ENCODE assay signal across 8 cellular contexts in the genomic region with DNA sequence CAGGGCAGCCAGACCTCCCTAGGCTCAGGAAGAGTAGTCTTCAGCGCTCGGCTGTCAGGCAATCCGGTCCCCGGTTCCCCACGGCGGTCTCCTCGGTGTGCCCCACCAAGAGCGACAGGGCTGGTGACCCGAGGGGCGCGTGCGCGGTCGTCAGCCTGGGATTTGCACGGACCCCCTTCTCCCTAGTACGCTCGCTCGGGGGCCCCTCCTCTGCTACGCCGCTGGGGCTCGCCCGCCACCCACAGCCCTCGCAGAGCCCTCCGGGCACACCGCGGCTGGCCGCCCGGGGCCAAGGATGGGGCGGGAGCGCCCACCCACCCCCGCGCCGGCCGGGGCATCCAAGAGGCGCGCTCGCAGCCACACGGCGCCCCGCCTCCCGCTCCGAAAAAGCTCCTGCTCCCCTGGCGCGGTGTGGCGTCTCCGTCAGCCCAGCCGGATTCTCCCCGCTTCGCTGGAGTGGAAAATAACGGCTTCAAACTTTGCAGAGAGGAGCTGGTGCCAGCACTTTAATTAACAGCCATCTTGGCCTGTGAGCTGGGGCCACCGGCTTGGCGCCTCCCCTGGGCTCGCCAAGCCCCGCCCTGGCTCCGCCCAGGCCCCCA. TPM values are rescaled to one million over a fixed set of nuclear protein-coding genes. Genes with fewer than 3 reads are reported as not detected.
DNase-seq lines count a peak whose midpoint lies in the region; ATAC-seq and TF ChIP-seq lines count a peak whose summit lies in the region.

No MANE protein-coding gene starts in this region.

- H3K36me3 Mint-ChIP-seq in activated T-cell treated with anti-CD3 and anti-CD28 coated beads, Interleukin-2, amount 50 U/mL, for 72 hours (ENCODE audit: insufficient read depth in 2 of 2) = no peaks in the 10 kb centered on the region

- POLR2A ChIA-PET in AG04450 (lab: Yijun Ruan, JAX) = interaction anchor here (1.1 kb wide), 1 partner anchor 178 kb away, joined by 3 read pairs; a partner anchor contains a TSS

- H3K4me1 ChIP-seq in gastrocnemius medialis = peaks cover 0 to 12% of the 10 kb centered on the region in 2 donors

- no peak for ATAC-seq in activated T-cell treated with anti-CD3 and anti-CD28 coated beads, Interleukin-2, amount 50 U/mL, for 72 hours (replicated peaks in 1 of 2)
- ATAC-seq in left cardiac atrium = peak; percentile 21 to 33
- ATAC-seq in gastrocnemius medialis = no peak
- ATAC-seq in HG03378 (IDR thresholded peaks at IDR 0.05; ENCODE audit: unreplicated experiment) = no peak
- ATAC-seq in GM21390 (IDR thresholded peaks at IDR 0.05; ENCODE audit: unreplicated experiment) = no peak

- H3K36me3 ChIP-seq in H7 (replicated peaks; ENCODE audit: control insufficient read depth, insufficient read depth, low read length) (no peaks in the 10 kb centered on the region), gastrocnemius medialis (no peaks in the 10 kb centered on the region)

- no peak overlapping the region for H3K27ac ChIP-seq in AG04450 (ENCODE audit: low read depth, low read length)
- H3K27ac ChIP-seq in gastrocnemius medialis = no peak overlapping the region

- peaks cover 65% of the 10 kb centered on the region for H3K27me3 Mint-ChIP-seq in activated T-cell treated with anti-CD3 and anti-CD28 coated beads, Interleukin-2, amount 50 U/mL, for 72 hours (ENCODE audit: low read depth)

- peak overlapping the region; percentile 83 to 85 for H3K4me3 Mint-ChIP-seq in activated T-cell treated with anti-CD3 and anti-CD28 coated beads, Interleukin-2, amount 50 U/mL, for 72 hours

- H3K9me3 ChIP-seq in AG04450 (ENCODE audit: control insufficient read depth, insufficient read depth, low read length) (no peaks in the 10 kb centered on the region; the same call in 1 of the 2 replicates), gastrocnemius medialis (no peaks in the 10 kb centered on the region)

- peaks cover 35% of the 10 kb centered on the region for H3K4me1 Mint-ChIP-seq in activated T-cell treated with anti-CD3 and anti-CD28 coated beads, Interleukin-2, amount 50 U/mL, for 72 hours (ENCODE audit: low read depth)

- H3K4me3 ChIP-seq in AG04450 (ENCODE audit: low read depth, low read length) (peak overlapping the region; percentile 54), H7 (ENCODE audit: insufficient read depth, low read depth, low read length) (peak overlapping the region; percentile 76), gastrocnemius medialis (peak overlapping the region; percentile 4 to 46 (median 12))

- H3K27me3 ChIP-seq in AG04450 (ENCODE audit: control insufficient read depth, insufficient read depth, low read length) (peaks cover 35% of the 10 kb centered on the region), H7 (ENCODE audit: control insufficient read depth, insufficient read depth, low read length) (peaks cover 53% of the 10 kb centered on the region), gastrocnemius medialis (peaks cover 31 to 38% (median 36%) of the 10 kb centered on the region in 3 donors)

- no peak overlapping the region for H3K27ac Mint-ChIP-seq in activated T-cell treated with anti-CD3 and anti-CD28 coated beads, Interleukin-2, amount 50 U/mL, for 72 hours

- in situ Hi-C loops in gastrocnemius medialis (cut with MboI; ENCODE audit: low sequenced_read_pairs in 4 of 4) = no loop called here

- TF ChIP-seq CTCF in AG04450 (IDR thresholded peaks at IDR 0.05; ENCODE audit: low read depth, low read length) (no peak), gastrocnemius medialis (IDR thresholded peaks at IDR 0.05 in 4 of 5, conservative IDR thresholded peaks at IDR 0.05 in 1 of 5) (no peak)

- no peak for TF ChIP-seq POLR2A in gastrocnemius medialis (IDR thresholded peaks at IDR 0.05)

- H3K9me3 Mint-ChIP-seq in activated T-cell treated with anti-CD3 and anti-CD28 coated beads, Interleukin-2, amount 50 U/mL, for 72 hours = no peaks in the 10 kb centered on the region

- intact Hi-C loops in left cardiac atrium (cut with DNase I) = no loop called here
- intact Hi-C loops in gastrocnemius medialis (cut with DNase I; ENCODE audit: low total_unique reads) = no loop called here

- CTCF ChIA-PET in AG04450 (lab: Charles Lee) = interaction anchor here (0.7 to 1.9 kb wide), 5 partner anchors 9 to 52 kb away, joined by 3 to 5 read pairs (median 3); no protein-coding TSS in a partner anchor

- DNase-seq in AG04450 (ENCODE audit: low read depth, low spot score) = no peak
- peak; percentile 84 for DNase-seq in H7
- peak; percentile 36 to 41 for DNase-seq in activated T-cell treated with anti-CD3 and anti-CD28 coated beads, Interleukin-2, amount 50 U/mL, for 72 hours
- DNase-seq in left cardiac atrium = peak; percentile 49
- DNase-seq in gastrocnemius medialis = no peak
- no peak for DNase-seq in putamen (ENCODE audit: low spot score)

RNA-seq across cellular contexts. Expression of a gene that starts 2.1 kb away (rescaled TPM):
- polyA plus RNA-seq in AG04450 (2011; rRNA removed) = 1.9 and 2.2 TPM in 2 replicates
- polyA minus RNA-seq in AG04450 (2011; rRNA and poly(A)+ RNA removed) = 1.1 and 1.8 TPM in 2 replicates
- total RNA-seq in H7 (2014; rRNA removed; shearing (Covaris generic)) = 12.7 and 17.3 TPM in 2 replicates
- total RNA-seq in activated T-cell treated with anti-CD3 and anti-CD28 coated beads, Interleukin-2, amount 50 U/mL, for 72 hours = 1 to 10 TPM in 1 of 2 donors, under 1 TPM in 1; 0.94 to 2.0 TPM
- total RNA-seq in left cardiac atrium = 1 to 10 TPM in 1 of 2 donors, under 1 TPM in 1; 0.94 to 2.9 TPM
- total RNA-seq in gastrocnemius medialis = not detected

RNA-seq across cellular contexts. Expression of a gene that starts 22.7 kb away (rescaled TPM):
- 2.4 and 2.6 TPM in 2 replicates for polyA plus RNA-seq in AG04450 (2011; rRNA removed)
- 9.5 and 13.3 TPM in 2 replicates for polyA minus RNA-seq in AG04450 (2011; rRNA and poly(A)+ RNA removed)
- total RNA-seq in H7 (2014; rRNA removed; shearing (Covaris generic)) = 17.9 and 20.4 TPM in 2 replicates
- total RNA-seq in activated T-cell treated with anti-CD3 and anti-CD28 coated beads, Interleukin-2, amount 50 U/mL, for 72 hours = 10 to 100 TPM; 33.0 to 48.1 TPM
- total RNA-seq in left cardiac atrium = under 1 TPM; 0.16 to 0.85 TPM
- total RNA-seq in gastrocnemius medialis = 1 to 10 TPM in 1 of 4 donors, under 1 TPM in 1, not detected in 2; 0.09 to 1.7 TPM

RNA-seq across cellular contexts. Expression of a gene that starts 54.9 kb away (rescaled TPM):
- 0.40 and 0.46 TPM in 2 replicates for polyA plus RNA-seq in AG04450 (2011; rRNA removed)
- polyA minus RNA-seq in AG04450 (2011; rRNA and poly(A)+ RNA removed) = 0.61 TPM in 1 of 2 replicates, not detected in the other
- total RNA-seq in H7 (2014; rRNA removed; shearing (Covaris generic)) = 0.10 and 0.85 TPM in 2 replicates
- not detected for total RNA-seq in activated T-cell treated with anti-CD3 and anti-CD28 coated beads, Interleukin-2, amount 50 U/mL, for 72 hours
- total RNA-seq in left cardiac atrium = 1 to 10 TPM; 2.3 to 4.0 TPM
- total RNA-seq in gastrocnemius medialis = not detected

Comparison
In these comparisons a context has a peak if more than half of its experiments do, and no peak if none do; other contexts are left out.
1. DNase-seq: peak in H7 (single experiment), activated T-cell treated with anti-CD3 and anti-CD28 coated beads, Interleukin-2, amount 50 U/mL, for 72 hours (2 of 2) and left cardiac atrium (single experiment); none in AG04450 (single experiment), gastrocnemius medialis (0 of 2) and putamen (single experiment).
2. H3K4me3 ChIP-seq: peak in every context shown above with its lines; median percentile 76 in H7; 54 in AG04450; 12 in gastrocnemius medialis.
3. ATAC-seq: peak in left cardiac atrium (2 of 2); none in activated T-cell treated with anti-CD3 and anti-CD28 coated beads, Interleukin-2, amount 50 U/mL, for 72 hours (0 of 2), gastrocnemius medialis (0 of 2), HG03378 (single experiment) and GM21390 (single experiment).